ENCODE assay signal across 30 cellular contexts in genomic region chr6:24238700-24239099, GRCh38.
"Had no signal": no experiment of that assay in that cellular context is flagged by ENCODE, and none has a peak within 500 bp of the region (broad histone marks: within the 10 kb centered on the region; RNA-seq: fewer than 3 reads in every experiment).

No MANE protein-coding gene starts in this region.

- DNase-seq: naive thymus-derived CD4-positive, alpha-beta T cell; natural killer cell; occipital lobe; ovary; posterior cingulate gyrus; psoas muscle; right cardiac atrium; spleen; stimulated activated CD4-positive, alpha-beta T cell treated with anti-CD3 and anti-CD28 coated beads, Interleukin-12 subunit alpha, Interleukin-12 subunit beta, amount 100 ng/mL, for 4 hours; stimulated activated CD4-positive, alpha-beta T cell treated with anti-CD3 and anti-CD28 coated beads, Interleukin-1b, Interleukin-23, amount 100 ng/mL, for 48 hours; stimulated activated CD4-positive, alpha-beta T cell treated with anti-CD3 and anti-CD28 coated beads, Interleukin-4, amount 100 ng/mL, for 1 hour; stimulated activated CD4-positive, alpha-beta T cell treated with anti-CD3 and anti-CD28 coated beads, Interleukin-4, amount 100 ng/mL, for 4 hours; stimulated activated CD8-positive, alpha-beta memory T cell treated with anti-CD3 and anti-CD28 coated beads, Interleukin-4, amount 100 ng/mL, for 48 hours; stimulated activated naive B cell treated with anti-CD40 and anti-IgM and Interleukin-4, amounts not matched to agents 10 μg/mL and 1 μg/mL and 100 μg/mL, for 72 hours; stimulated activated naive CD4-positive, alpha-beta T cell treated with Interleukin-2 at 50 U/mL for 16 hours; stomach; thyroid gland; trophoblast cell; upper lobe of left lung had no signal

- H3K9me3 ChIP-seq: ovary, psoas muscle, spleen, stomach, thoracic aorta, thyroid gland, tibial nerve, upper lobe of left lung, vagina had no signal

- H3K4me1 ChIP-seq: neural progenitor cell, psoas muscle, spleen, tibial nerve, upper lobe of left lung, vagina had no signal

- H3K36me3 Mint-ChIP-seq: natural killer cell had no signal

- ATAC-seq: naive thymus-derived CD4-positive, alpha-beta T cell; natural killer cell; psoas muscle; right cardiac atrium; sciatic nerve; stimulated activated naive B cell treated with anti-CD40 and anti-IgM and Interleukin-4, amounts not matched to agents 10 μg/mL and 1 μg/mL and 100 μg/mL, for 72 hours had no signal

- H3K36me3 ChIP-seq: neural progenitor cell, ovary, spleen, stomach, thoracic aorta, thyroid gland, tibial nerve, upper lobe of left lung, vagina had no signal

- H3K27me3 ChIP-seq: neural progenitor cell, ovary, stomach, thyroid gland, tibial nerve, upper lobe of left lung, vagina had no signal

- FAIRE-seq: urothelium cell line had no signal

- H3K4me2 ChIP-seq: neural progenitor cell, smooth muscle cell had no signal

- H3K4me1 Mint-ChIP-seq: naive thymus-derived CD4-positive, alpha-beta T cell; natural killer cell; nephron; neural progenitor cell had no signal

- H3K9ac ChIP-seq: neural progenitor cell, parathyroid adenoma had no signal

- H3K27ac Mint-ChIP-seq: naive thymus-derived CD4-positive, alpha-beta T cell; natural killer cell; nephron; neural progenitor cell; progenitor cell of endocrine pancreas; stimulated activated naive B cell treated with anti-CD40 and anti-IgM and Interleukin-4, amounts not matched to agents 10 μg/mL and 1 μg/mL and 100 μg/mL, for 72 hours had no signal

- H3K79me2 ChIP-seq: parathyroid adenoma had no signal

- H3K4me3 ChIP-seq: neural progenitor cell, ovary, psoas muscle, skin epidermis, smooth muscle cell, spleen, stomach, thoracic aorta, thyroid gland, tibial nerve, upper lobe of left lung, vagina had no signal

- H3K27ac ChIP-seq: neural progenitor cell, ovary, parathyroid adenoma, psoas muscle, skin epidermis, spleen, stomach, thoracic aorta, tibial nerve, upper lobe of left lung, vagina had no signal

- H2AFZ ChIP-seq: neural progenitor cell, parathyroid adenoma had no signal

- H3K4me3 Mint-ChIP-seq: naive thymus-derived CD4-positive, alpha-beta T cell; natural killer cell; nephron; neural progenitor cell; stimulated activated naive B cell treated with anti-CD40 and anti-IgM and Interleukin-4, amounts not matched to agents 10 μg/mL and 1 μg/mL and 100 μg/mL, for 72 hours had no signal
